ENCODE assay signal across 17 cellular contexts in the genomic region with DNA sequence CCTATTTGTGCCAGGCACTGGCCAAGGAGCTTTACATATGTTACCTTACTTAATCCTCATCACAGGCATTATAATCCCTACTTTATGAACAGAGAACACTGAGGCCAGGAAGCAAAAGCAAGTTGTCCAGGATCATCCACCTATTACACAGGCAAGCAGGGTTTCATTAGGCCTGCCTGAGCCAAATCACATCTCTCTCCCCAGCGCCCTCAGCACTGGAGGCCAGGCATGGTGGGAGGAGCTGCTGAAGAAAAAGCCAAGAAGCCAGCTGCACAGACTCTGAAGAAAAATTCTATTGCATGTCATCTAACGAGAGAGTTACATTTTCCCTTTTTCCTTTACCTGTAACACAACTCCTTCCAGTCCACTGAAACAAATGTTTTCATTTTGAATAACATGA.
DNase-seq lines count a peak whose midpoint lies in the region; ATAC-seq and TF ChIP-seq lines count a peak whose summit lies in the region.
"Had no signal": no experiment of that assay in that cellular context is flagged by ENCODE, and none has a peak within 500 bp of the region (broad histone marks: within the 10 kb centered on the region; RNA-seq: fewer than 3 reads in every experiment).

No MANE protein-coding gene starts in this region.

- no peaks in the 10 kb centered on the region for H3F3A ChIP-seq in neural progenitor cell (ENCODE audit: low read depth)

- WGBS in gastroesophageal sphincter (ENCODE audit: low coverage in 1 of 2), 2 donors: 0 to 5% methylated on average over 2 of the region's 2 CpGs

- no peak for TF ChIP-seq POLR2A in gastroesophageal sphincter (IDR thresholded peaks at IDR 0.05)

- H3K36me3 Mint-ChIP-seq in neural progenitor cell: no peaks in the 10 kb centered on the region

- H3K27me3 Mint-ChIP-seq in neural progenitor cell (ENCODE audit: insufficient read depth, low read depth): no peaks in the 10 kb centered on the region

- no peak for TF ChIP-seq CTCF in gastroesophageal sphincter (IDR thresholded peaks at IDR 0.05)
- TF ChIP-seq CTCF in neural progenitor cell (IDR thresholded peaks at IDR 0.05): no peak

- H2AFZ ChIP-seq in neural progenitor cell (replicated peaks): no peak overlapping the region

- peak; percentile 24 for DNase-seq in AG08396 (ENCODE audit: low spot score)
- peak; percentile 52 for DNase-seq in NCI-H524 treated with DMSO at 0.1 percent for 48 hours (lab: John Stamatoyannopoulos, UW)
- DNase-seq in neural progenitor cell (ENCODE audit: low spot score): peak; percentile 45
- DNase-seq in hippocampal formation (lab: John Stamatoyannopoulos, UW): no peak
- DNase-seq in MV-4-11 (lab: John Stamatoyannopoulos, UW): no peak
- no peak for DNase-seq in HT-29 (ENCODE audit: low spot score)
- no peak for DNase-seq in stimulated activated CD4-positive, alpha-beta T cell treated with anti-CD3 and anti-CD28 coated beads, Interleukin-4, amount 100 ng/mL, for 1 hour
- DNase-seq: activated T-cell treated with anti-CD3 and anti-CD28 coated beads, Interleukin-2, amount 50 U/mL, for 72 hours; AML-193; central memory CD4-positive, alpha-beta T cell; foreskin melanocyte; NCI-H226; RPMI8226 had no signal

- H3K9me3 ChIP-seq in gastroesophageal sphincter: no peaks in the 10 kb centered on the region
- H3K9me3 ChIP-seq in neural progenitor cell (ENCODE audit: low read depth): no peaks in the 10 kb centered on the region

- peaks cover 21 to 99% (median 30%) of the 10 kb centered on the region in 3 donors for H3K4me1 ChIP-seq in gastroesophageal sphincter
- H3K4me1 ChIP-seq in neural progenitor cell: peaks cover 12% of the 10 kb centered on the region

- H3K27me3 ChIP-seq in gastroesophageal sphincter (no peaks in the 10 kb centered on the region), neural progenitor cell (no peaks in the 10 kb centered on the region)

- H3K9ac ChIP-seq in neural progenitor cell: no peak overlapping the region
- H3K9ac ChIP-seq: KMS-11 had no signal

- peaks cover 67% of the 10 kb centered on the region for H4K20me1 ChIP-seq in neural progenitor cell (ENCODE audit: low read depth)

- H3K27ac ChIP-seq in gastroesophageal sphincter (peak overlapping the region; percentile 3 to 52 (median 34)), neural progenitor cell (no peak overlapping the region)
- H3K27ac ChIP-seq: KMS-11, VCaP had no signal

- H3K79me2 ChIP-seq in neural progenitor cell (ENCODE audit: low read depth): peaks cover 92% of the 10 kb centered on the region

- H3K36me3 ChIP-seq in gastroesophageal sphincter: no peaks in the 10 kb centered on the region
- no peaks in the 10 kb centered on the region for H3K36me3 ChIP-seq in neural progenitor cell

- ATAC-seq in gastroesophageal sphincter: peak; percentile 81
- ATAC-seq: activated T-cell treated with anti-CD3 and anti-CD28 coated beads, Interleukin-2, amount 50 U/mL, for 72 hours had no signal

- no peaks in the 10 kb centered on the region for H3K9me3 Mint-ChIP-seq in neural progenitor cell
- H3K9me3 Mint-ChIP-seq: activated T-cell treated with anti-CD3 and anti-CD28 coated beads, Interleukin-2, amount 50 U/mL, for 72 hours had no signal

- peak overlapping the region; percentile 1 for H3K4me2 ChIP-seq in neural progenitor cell
- H3K4me2 ChIP-seq: KMS-11 had no signal

- H3K4me3 ChIP-seq in gastroesophageal sphincter (no peak overlapping the region), neural progenitor cell (no peak overlapping the region)
- H3K4me3 ChIP-seq: skin epidermis had no signal

- H3K4me3 Mint-ChIP-seq in neural progenitor cell: no peak overlapping the region
- H3K4me3 Mint-ChIP-seq: activated T-cell treated with anti-CD3 and anti-CD28 coated beads, Interleukin-2, amount 50 U/mL, for 72 hours had no signal

- TF ChIP-seq EP300 in gastroesophageal sphincter (IDR thresholded peaks at IDR 0.05): no peak

- peaks cover 23% of the 10 kb centered on the region for H3K4me1 Mint-ChIP-seq in neural progenitor cell

- no peak overlapping the region for H3K27ac Mint-ChIP-seq in neural progenitor cell
- H3K27ac Mint-ChIP-seq: activated T-cell treated with anti-CD3 and anti-CD28 coated beads, Interleukin-2, amount 50 U/mL, for 72 hours had no signal

Comparison
In these comparisons a context has a peak if more than half of its experiments do, and no peak if none do; other contexts are left out.
1. DNase-seq: peak in AG08396 (single experiment), NCI-H524 treated with DMSO at 0.1 percent for 48 hours (single experiment) and neural progenitor cell (single experiment); none in hippocampal formation (0 of 2), MV-4-11 (single experiment), HT-29 (single experiment) and stimulated activated CD4-positive, alpha-beta T cell treated with anti-CD3 and anti-CD28 coated beads, Interleukin-4, amount 100 ng/mL, for 1 hour (single experiment).